ENCODE assay signal across 13 cellular contexts in the genomic region with DNA sequence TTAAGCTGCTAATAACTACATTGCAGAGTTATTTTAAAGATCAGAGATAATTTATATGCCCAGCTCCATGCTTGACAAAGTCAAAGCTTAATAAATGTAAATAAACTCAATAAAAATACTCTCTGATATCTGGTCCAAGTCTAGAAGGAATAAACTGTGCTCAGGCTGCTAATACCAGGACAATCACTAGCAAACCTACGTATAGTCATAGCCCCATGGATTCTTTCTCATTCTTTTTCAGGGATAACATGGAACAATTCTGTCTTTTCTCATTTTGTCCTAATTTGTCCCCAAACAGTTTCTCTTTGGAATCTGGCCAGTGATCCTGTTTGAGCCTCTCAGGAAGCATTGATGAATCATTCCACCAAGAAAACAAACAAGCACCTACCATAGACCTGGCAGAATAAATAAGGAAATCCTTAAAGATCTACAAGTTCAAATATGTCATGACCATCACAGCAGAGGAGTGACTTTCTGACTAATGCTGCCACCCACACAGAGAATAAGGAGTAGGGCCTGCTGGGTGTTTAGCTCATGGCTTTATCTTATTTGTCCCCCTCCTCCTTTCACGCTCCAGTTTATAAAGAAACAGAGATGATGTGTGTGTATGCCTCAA. TPM values are rescaled to one million over a fixed set of nuclear protein-coding genes. Genes with fewer than 3 reads are reported as not detected.
DNase-seq lines count a peak whose midpoint lies in the region; ATAC-seq and FAIRE-seq lines count a peak whose summit lies in the region.
"Had no signal": no experiment of that assay in that cellular context is flagged by ENCODE, and none has a peak within 500 bp of the region (broad histone marks: within the 10 kb centered on the region; RNA-seq: fewer than 3 reads in every experiment).

No MANE protein-coding gene starts in this region.

- peaks cover 12% of the 10 kb centered on the region for H3K4me1 Mint-ChIP-seq in activated CD4-positive, alpha-beta T cell treated with anti-CD3 and anti-CD28 coated beads for 36 hours

- H3K27me3 Mint-ChIP-seq in activated CD4-positive, alpha-beta T cell treated with anti-CD3 and anti-CD28 coated beads for 36 hours: no peaks in the 10 kb centered on the region

- H3K36me3 Mint-ChIP-seq in activated CD4-positive, alpha-beta T cell treated with anti-CD3 and anti-CD28 coated beads for 36 hours (ENCODE audit: low read depth): peaks cover 7% of the 10 kb centered on the region
- H3K36me3 Mint-ChIP-seq in activated naive CD4-positive, alpha-beta T cell treated with anti-CD3 and anti-CD28 coated beads, Interleukin-2, amount 50 U/mL, for 72 hours: peaks cover 0 to 14% of the 10 kb centered on the region in 2 donors

- DNase-seq in activated CD4-positive, alpha-beta T cell treated with anti-CD3 and anti-CD28 coated beads for 36 hours: no peak
- no peak for DNase-seq in activated CD4-positive, alpha-beta T cell treated with anti-CD3 and anti-CD28 coated beads, Interleukin-2, amount 50 U/mL, for 48 hours
- DNase-seq in adipocyte (ENCODE audit: low read depth) (peak; percentile 26), GF-D8 (lab: John Stamatoyannopoulos, UW) (no peak), iPS-NIHi7 (ENCODE audit: extremely low spot score) (no peak), OCI-M1 (lab: John Stamatoyannopoulos, UW) (no peak)
- DNase-seq in activated naive CD4-positive, alpha-beta T cell treated with anti-CD3 and anti-CD28 coated beads, Interleukin-2, amount 50 U/mL, for 72 hours (ENCODE audit: low spot score in 2 of 2): no peak
- DNase-seq: DMS 273 treated with DMSO at 0.1 percent for 48 hours, NCI-H446 treated with DMSO at 0.1 percent for 48 hours, right cardiac atrium had no signal

- intact Hi-C loops in activated CD4-positive, alpha-beta T cell treated with anti-CD3 and anti-CD28 coated beads for 36 hours (cut with DNase I, micrococcal nuclease): no loop called here

- POLR2A ChIA-PET in activated CD4-positive, alpha-beta T cell treated with anti-CD3 and anti-CD28 coated beads for 36 hours (lab: Charles Lee): no interaction called here

- CTCF ChIA-PET in activated CD4-positive, alpha-beta T cell treated with anti-CD3 and anti-CD28 coated beads for 36 hours (lab: Charles Lee): interaction anchor here (0.5 to 1.8 kb wide), 8 partner anchors 16 to 1766 kb away, joined by 3 to 6 read pairs (median 3); no protein-coding TSS in a partner anchor

- peaks cover 47% of the 10 kb centered on the region for H3K36me3 ChIP-seq in adipocyte (ENCODE audit: control insufficient read depth, insufficient read depth, low read length, severe bottlenecking)

- peaks cover 9% of the 10 kb centered on the region for H3K4me1 ChIP-seq in adipocyte (ENCODE audit: control insufficient read depth, insufficient read depth, low read length)
- H3K4me1 ChIP-seq: ascending aorta had no signal

- H3K4me3 ChIP-seq in adipocyte (ENCODE audit: low read length): no peak overlapping the region
- H3K4me3 ChIP-seq: ascending aorta had no signal

- no peak overlapping the region for H3K27ac Mint-ChIP-seq in activated CD4-positive, alpha-beta T cell treated with anti-CD3 and anti-CD28 coated beads for 36 hours
- no peak overlapping the region for H3K27ac Mint-ChIP-seq in activated naive CD4-positive, alpha-beta T cell treated with anti-CD3 and anti-CD28 coated beads, Interleukin-2, amount 50 U/mL, for 72 hours

- no peaks in the 10 kb centered on the region for H3K9me3 ChIP-seq in adipocyte (ENCODE audit: control insufficient read depth, low read length)
- H3K9me3 ChIP-seq: ascending aorta had no signal

- no peaks in the 10 kb centered on the region for H3K27me3 ChIP-seq in adipocyte (replicated peaks; ENCODE audit: control insufficient read depth, insufficient read depth, low read length)
- H3K27me3 ChIP-seq: ascending aorta had no signal

- H3K9ac ChIP-seq in adipocyte (ENCODE audit: low read length): no peak overlapping the region

- H3K4me3 Mint-ChIP-seq in activated CD4-positive, alpha-beta T cell treated with anti-CD3 and anti-CD28 coated beads for 36 hours: no peak overlapping the region

- ATAC-seq in activated CD4-positive, alpha-beta T cell treated with anti-CD3 and anti-CD28 coated beads for 36 hours: peak; percentile 26
- no peak for ATAC-seq in activated naive CD4-positive, alpha-beta T cell treated with anti-CD3 and anti-CD28 coated beads, Interleukin-2, amount 50 U/mL, for 72 hours
- ATAC-seq: right cardiac atrium had no signal

- FAIRE-seq in islet of Langerhans (lab: Jason Lieb, UNC): peak; percentile 60
- FAIRE-seq: A204.1 had no signal

- no peaks in the 10 kb centered on the region for H3K9me3 Mint-ChIP-seq in activated CD4-positive, alpha-beta T cell treated with anti-CD3 and anti-CD28 coated beads for 36 hours (ENCODE audit: low read depth)
- H3K9me3 Mint-ChIP-seq in activated naive CD4-positive, alpha-beta T cell treated with anti-CD3 and anti-CD28 coated beads, Interleukin-2, amount 50 U/mL, for 72 hours: no peaks in the 10 kb centered on the region

RNA-seq across cellular contexts. Expression of gene B3GNT6, which starts 14.1 kb away (rescaled TPM):
- not detected for total RNA-seq in activated CD4-positive, alpha-beta T cell treated with anti-CD3 and anti-CD28 coated beads for 36 hours
- not detected for total RNA-seq in activated naive CD4-positive, alpha-beta T cell treated with anti-CD3 and anti-CD28 coated beads, Interleukin-2, amount 50 U/mL, for 72 hours
- total RNA-seq: ascending aorta, right cardiac atrium had no signal

RNA-seq across cellular contexts. Expression of gene CAPN5, which starts 46.7 kb away (rescaled TPM):
- under 1 TPM; 0.62 to 0.76 TPM for total RNA-seq in activated CD4-positive, alpha-beta T cell treated with anti-CD3 and anti-CD28 coated beads for 36 hours
- 1 to 10 TPM in 1 of 2 donors, under 1 TPM in 1; 0.89 to 2.5 TPM for total RNA-seq in activated naive CD4-positive, alpha-beta T cell treated with anti-CD3 and anti-CD28 coated beads, Interleukin-2, amount 50 U/mL, for 72 hours
